8 cellular contexts compared by ENCODE assay signal in genomic region chr3:52455283-52456168, GRCh38. TPM values are rescaled to one million over a fixed set of nuclear protein-coding genes. Genes with fewer than 3 reads are reported as not detected.
A peak's percentile ranks its signal among the peaks of the same experiment; 100 is the strongest.
DNase-seq lines count a peak whose midpoint lies in the region; ATAC-seq and TF ChIP-seq lines count a peak whose summit lies in the region.

Gene NISCH, plus strand, starts transcription at chr3:52455604. Its CDS starts 38 bp downstream, at chr3:52455642.

- peaks cover 17% of the 10 kb centered on the region; the same call in 1 of the 2 replicates for H4K20me1 ChIP-seq in BLaER1

- H3K4me3 ChIP-seq in BLaER1 (peak within 1 kb of the TSS; percentile 95), endocrine pancreas (ENCODE audit: control insufficient read depth, insufficient read depth, low read length) (peak within 1 kb of the TSS; percentile 66), mesodermal cell (ENCODE audit: extremely low read depth, insufficient read depth, low read length, poor library complexity, severe bottlenecking) (peak within 1 kb of the TSS; percentile 99)

- H3K36me3 ChIP-seq in BLaER1 = peaks cover 34% of the 10 kb centered on the region
- peaks cover 7% of the 10 kb centered on the region for H3K36me3 ChIP-seq in endocrine pancreas (ENCODE audit: control insufficient read depth, insufficient read depth, low read length)
- H3K36me3 ChIP-seq in mesodermal cell (ENCODE audit: control insufficient read depth, insufficient read depth, low read length) = peaks cover 39% of the 10 kb centered on the region

- peak; percentile 77 for DNase-seq in NK-92 treated with Interleukin-12 subunit alpha and Interleukin-12 subunit beta, amount 100 ng/mL, for 24 hours (lab: John Stamatoyannopoulos, UW)
- peak; percentile 89 to 97 (median 93) for DNase-seq in activated CD8-positive, alpha-beta memory T cell treated with anti-CD3 and anti-CD28 coated beads for 48 hours (ENCODE audit: low read depth in 2 of 3, low spot score in 2 of 3)
- peak; percentile 88 to 90 for DNase-seq in stimulated activated CD8-positive, alpha-beta memory T cell treated with anti-CD3 and anti-CD28 coated beads, Interleukin-15, amount 100 ng/mL, for 4 hours (ENCODE audit: low read depth in 2 of 2)

- TF ChIP-seq POLR2A in GM19099 (IDR thresholded peaks at IDR 0.05; ENCODE audit: extremely low read depth, insufficient read length, low read depth) = peak; percentile 86

- H3K4me2 ChIP-seq in BLaER1 = peak within 1 kb of the TSS; percentile 95

- H3K27ac ChIP-seq in BLaER1 (peak within 1 kb of the TSS; percentile 90), mesodermal cell (ENCODE audit: low read depth, low read length, severe bottlenecking) (peak within 1 kb of the TSS; percentile 62)

- no peaks in the 10 kb centered on the region for H3K9me3 ChIP-seq in BLaER1
- no peaks in the 10 kb centered on the region for H3K9me3 ChIP-seq in endocrine pancreas (ENCODE audit: control insufficient read depth, low read length)
- H3K9me3 ChIP-seq in mesodermal cell (ENCODE audit: control insufficient read depth, low read length) = no peaks in the 10 kb centered on the region

- H3K9ac ChIP-seq in BLaER1 = peak within 1 kb of the TSS; percentile 95
- peak within 1 kb of the TSS; percentile 98 for H3K9ac ChIP-seq in endocrine pancreas (ENCODE audit: control insufficient read depth, insufficient read depth, low read length)

- peak; percentile 78 for ATAC-seq in HG03439 (IDR thresholded peaks at IDR 0.05; ENCODE audit: unreplicated experiment)

- WGBS in mesodermal cell (ENCODE audit: insufficient coverage in 2 of 2), 2 experiments = 2 to 10% methylated on average over 9 to 70 of the region's 86 CpGs

- peaks cover 26% of the 10 kb centered on the region for H3K4me1 ChIP-seq in BLaER1
- H3K4me1 ChIP-seq in endocrine pancreas (ENCODE audit: control insufficient read depth, insufficient read depth, low read length) = no peaks in the 10 kb centered on the region
- peaks cover 16% of the 10 kb centered on the region for H3K4me1 ChIP-seq in mesodermal cell (ENCODE audit: control insufficient read depth, insufficient read depth, low read length, poor library complexity, severe bottlenecking)

- H3K27me3 ChIP-seq in BLaER1 (no peaks in the 10 kb centered on the region), endocrine pancreas (ENCODE audit: control insufficient read depth, insufficient read depth, low read length) (no peaks in the 10 kb centered on the region)

RNA-seq across cellular contexts. Expression of gene NISCH, which starts in this region (rescaled TPM):
- polyA plus RNA-seq in mesodermal cell (2013, experiment 1 of 2) = 128 TPM
- polyA plus RNA-seq in mesodermal cell (2013, experiment 2 of 2) = 101 TPM

Comparison
In these comparisons a context has a peak if more than half of its experiments do, and no peak if none do; other contexts are left out.
1. Peak in every context shown above with its lines: DNase-seq, ATAC-seq, H3K4me3 ChIP-seq and H3K27ac ChIP-seq.